27 cellular contexts compared by ENCODE assay signal in the genomic region with DNA sequence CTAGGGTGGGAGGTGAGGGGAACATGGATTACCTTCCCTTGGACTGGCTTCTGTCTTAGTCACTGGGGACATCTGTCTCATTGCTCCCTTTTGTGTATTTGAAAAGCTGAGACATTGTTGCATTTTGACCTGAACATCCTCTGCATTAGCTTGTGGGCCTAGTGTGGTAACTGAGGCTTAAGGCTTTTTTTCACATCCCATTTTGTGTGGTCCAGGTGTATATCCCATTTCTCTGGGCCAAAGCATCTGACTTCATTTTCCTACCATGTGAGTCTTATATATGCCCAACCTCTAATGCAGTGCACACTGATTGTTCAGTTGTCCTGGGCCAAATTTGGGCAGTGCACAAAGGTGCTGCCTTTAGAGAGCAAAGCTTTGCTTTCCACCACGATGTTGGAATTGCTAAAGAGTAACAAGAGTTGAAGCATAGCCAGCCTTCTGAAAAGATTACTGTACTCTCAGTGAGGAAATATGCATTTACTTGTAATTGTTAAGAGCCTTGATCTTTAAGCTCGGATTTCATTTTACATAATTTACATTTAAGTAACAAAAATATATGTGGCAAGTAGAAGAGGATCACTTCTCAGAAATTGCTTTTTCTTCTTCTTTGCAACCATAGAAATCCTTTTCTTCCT. TPM values are rescaled to one million over a fixed set of nuclear protein-coding genes. Genes with fewer than 3 reads are reported as not detected.
DNase-seq lines count a peak whose midpoint lies in the region; ATAC-seq, FAIRE-seq and TF ChIP-seq lines count a peak whose summit lies in the region.
"Had no signal": no experiment of that assay in that cellular context is flagged by ENCODE, and none has a peak within 500 bp of the region (broad histone marks: within the 10 kb centered on the region; RNA-seq: fewer than 3 reads in every experiment).

No MANE protein-coding gene starts in this region.

- ATAC-seq in GM21390 (IDR thresholded peaks at IDR 0.05; ENCODE audit: unreplicated experiment) (peak; percentile 57), HG03095 (IDR thresholded peaks at IDR 0.05; ENCODE audit: unreplicated experiment) (peak; percentile 52)
- ATAC-seq: gastrocnemius medialis, left lobe of liver, T-helper 17 cell had no signal

- DNase-seq in GM10248 (ENCODE audit: extremely low spot score) = peak; percentile 39
- peak; percentile 33 for DNase-seq in fibroblast of gingiva (ENCODE audit: low read depth)
- DNase-seq in HuH-7 (ENCODE audit: low spot score) = no peak
- DNase-seq in NCI-H226 = no peak
- no peak for DNase-seq in frontal cortex (ENCODE audit: low spot score in 2 of 2)
- no peak for DNase-seq in H54 (ENCODE audit: insufficient read length, low spot score)
- DNase-seq: activated gamma-delta T cell treated with Interleukin-2 at 50 U/mL for 16 hours; activated T-cell treated with anti-CD3 and anti-CD28 coated beads, Interleukin-2, amount 50 U/mL, for 1 hour; adrenal gland; AML-193; brain microvascular endothelial cell; DMS153; gastrocnemius medialis; HCEC 1CT; immature natural killer cell; mesenchymal stem cell; NCI-H1048; NCI-H187 treated with DMSO at 0.1 percent for 48 hours; sigmoid colon; stimulated activated CD4-positive, alpha-beta T cell treated with anti-CD3 and anti-CD28 coated beads, Interleukin-15, amount 100 ng/mL, for 24 hours; T-helper 17 cell; trophoblast cell had no signal

- FAIRE-seq in frontal cortex (lab: Jason Lieb, UNC) = no peak
- no peak for FAIRE-seq in H54 (lab: Jason Lieb, UNC)
- FAIRE-seq: A204.1, G401.6 had no signal

- no peak for TF ChIP-seq CTCF in GM10248 (IDR thresholded peaks at IDR 0.05; ENCODE audit: control extremely low read depth, extremely low read depth, low read depth, missing control alignments)

- POLR2A ChIA-PET in GM10248 (lab: Yijun Ruan, JAX) = no interaction called here

- no peak for TF ChIP-seq POLR2A in H54 (IDR thresholded peaks at IDR 0.05; ENCODE audit: low read depth, low read length)

- CTCF ChIA-PET in GM10248 (lab: Yijun Ruan, JAX) = interaction anchor here (0.7 to 4.5 kb wide), 8 partner anchors 8 to 67 kb away, joined by 3 to 18 read pairs (median 4); no protein-coding TSS in a partner anchor

RNA-seq across cellular contexts. Expression of gene PRKCE, which starts 13.3 kb away (rescaled TPM):
- 62.8 TPM for total RNA-seq in frontal cortex

RNA-seq across cellular contexts. Expression of gene SRBD1, which starts 53.7 kb away (rescaled TPM):
- 69.3 TPM for total RNA-seq in frontal cortex

Comparison
In these comparisons a context has a peak if more than half of its experiments do, and no peak if none do; other contexts are left out.
1. DNase-seq: peak in GM10248 (single experiment) and fibroblast of gingiva (single experiment); none in HuH-7 (single experiment), NCI-H226 (single experiment), frontal cortex (0 of 2) and H54 (single experiment).